12 cellular contexts compared by ENCODE assay signal in genomic region chr11:59052355-59052754, GRCh38. TPM values are rescaled to one million over a fixed set of nuclear protein-coding genes. Genes with fewer than 3 reads are reported as not detected.
DNase-seq lines count a peak whose midpoint lies in the region; ATAC-seq, FAIRE-seq and TF ChIP-seq lines count a peak whose summit lies in the region.
"Not testable (repeated sequence)": the region's sequence is repeated elsewhere in the genome, so short reads cannot be mapped to it uniquely, and the experiment has no call there.
"Had no signal": no experiment of that assay in that cellular context is flagged by ENCODE, and none has a peak within 500 bp of the region (broad histone marks: within the 10 kb centered on the region; RNA-seq: fewer than 3 reads in every experiment).

No MANE protein-coding gene starts in this region.

- not testable (repeated sequence) for H3K9me3 Mint-ChIP-seq in stimulated activated memory B cell treated with anti-CD40 and anti-IgM and Interleukin-4, amounts not matched to agents 10 μg/mL and 1 μg/mL and 100 μg/mL, for 72 hours

- H3K27me3 ChIP-seq in DOHH2 (ENCODE audit: control insufficient read depth, low read length); right lobe of liver: not testable (repeated sequence)

- H3K4me3 Mint-ChIP-seq in stimulated activated memory B cell treated with anti-CD40 and anti-IgM and Interleukin-4, amounts not matched to agents 10 μg/mL and 1 μg/mL and 100 μg/mL, for 72 hours = not testable (repeated sequence)

- not testable (repeated sequence) for TF ChIP-seq CTCF in 22Rv1 (IDR thresholded peaks at IDR 0.05); DOHH2 (IDR thresholded peaks at IDR 0.05; ENCODE audit: low read depth, low read length, poor library complexity, severe bottlenecking); right lobe of liver (IDR thresholded peaks at IDR 0.05)

- peak; percentile 97 for ATAC-seq in left lobe of liver
- peak; percentile 73 to 98 (median 88) for ATAC-seq in right lobe of liver
- ATAC-seq in stimulated activated memory B cell treated with anti-CD40 and anti-IgM and Interleukin-4, amounts not matched to agents 10 μg/mL and 1 μg/mL and 100 μg/mL, for 72 hours = not testable (repeated sequence)

- peaks cover 25% of the 10 kb centered on the region for H3K36me3 Mint-ChIP-seq in stimulated activated memory B cell treated with anti-CD40 and anti-IgM and Interleukin-4, amounts not matched to agents 10 μg/mL and 1 μg/mL and 100 μg/mL, for 72 hours

- not testable (repeated sequence) for H3F3A ChIP-seq in DOHH2 (ENCODE audit: control insufficient read depth, insufficient read depth)

- H3K27ac ChIP-seq in 22Rv1 = peak overlapping the region; percentile 31; the same call in 1 of the 2 replicates
- not testable (repeated sequence) for H3K27ac ChIP-seq in DOHH2 (ENCODE audit: low read depth, low read length); right lobe of liver

- not testable (repeated sequence) for H3K27me3 Mint-ChIP-seq in stimulated activated memory B cell treated with anti-CD40 and anti-IgM and Interleukin-4, amounts not matched to agents 10 μg/mL and 1 μg/mL and 100 μg/mL, for 72 hours

- 12% methylated on average over 2 of the region's 2 CpGs for WGBS in right lobe of liver (ENCODE audit: insufficient coverage, low coverage, low lambda C conversion rate, missing lambda C conversion rate)

- intact Hi-C loops in right lobe of liver (cut with DNase I) = not testable (repeated sequence)

- not testable (repeated sequence) for H3K4me3 ChIP-seq in DOHH2 (ENCODE audit: low read length); right lobe of liver

- DNase-seq in GM18507 (ENCODE audit: extremely low spot score, insufficient read length, low read depth) = not testable (repeated sequence)
- peak; percentile 67 for DNase-seq in left lobe of liver (ENCODE audit: low spot score)
- DNase-seq in right lobe of liver = peak in 1 of 3 donors; percentile 67

- not testable (repeated sequence) for H4K20me1 ChIP-seq in DOHH2 (ENCODE audit: control insufficient read depth, insufficient read depth, low read depth, low read length)

- H3K4me1 ChIP-seq in DOHH2 (ENCODE audit: control insufficient read depth, low read length) = peaks cover 64% of the 10 kb centered on the region
- not testable (repeated sequence) for H3K4me1 ChIP-seq in right lobe of liver

- H3K27ac Mint-ChIP-seq in stimulated activated memory B cell treated with anti-CD40 and anti-IgM and Interleukin-4, amounts not matched to agents 10 μg/mL and 1 μg/mL and 100 μg/mL, for 72 hours = peak overlapping the region; percentile 40

- H3K36me3 ChIP-seq in DOHH2 (ENCODE audit: control insufficient read depth, low read length) = peaks cover 16% of the 10 kb centered on the region
- not testable (repeated sequence) for H3K36me3 ChIP-seq in right lobe of liver

- H3K4me2 ChIP-seq in DOHH2 (ENCODE audit: low read length) = peak overlapping the region; percentile 42

- peak; percentile 73 for FAIRE-seq in GM18507 (lab: Jason Lieb, UNC)

- H3K9me3 ChIP-seq in DOHH2 (ENCODE audit: control insufficient read depth, insufficient read depth, low read length); right lobe of liver: not testable (repeated sequence)

- H3K79me2 ChIP-seq in DOHH2 (ENCODE audit: control insufficient read depth, low read length) = not testable (repeated sequence)

- TF ChIP-seq POLR2A in right lobe of liver (IDR thresholded peaks at IDR 0.05) = not testable (repeated sequence)

- peaks cover 52% of the 10 kb centered on the region for H3K4me1 Mint-ChIP-seq in stimulated activated memory B cell treated with anti-CD40 and anti-IgM and Interleukin-4, amounts not matched to agents 10 μg/mL and 1 μg/mL and 100 μg/mL, for 72 hours

- not testable (repeated sequence) for H3K9me2 ChIP-seq in DOHH2 (replicated peaks; ENCODE audit: control insufficient read depth, low read length)

RNA-seq across cellular contexts. Expression of gene GLYATL1B, which starts 33.8 kb away (rescaled TPM):
- 0.68 TPM for total RNA-seq in left lobe of liver
- 1 to 10 TPM in 1 of 6 experiments, not detected in 5; 2.6 TPM for total RNA-seq in right lobe of liver
- total RNA-seq: Caco-2; CD4-positive, CD25-positive, alpha-beta regulatory T cell; CD8-positive, alpha-beta T cell; GM23248; H1; H7 had no signal

RNA-seq across cellular contexts. Expression of gene FAM111B, which starts 54.7 kb away (rescaled TPM):
- total RNA-seq in left lobe of liver (0.23 TPM), right lobe of liver (1 to 10 TPM in 4 of 6 experiments, under 1 TPM in 2; 0.15 to 9.6 (median 1.1) TPM)
